ENCODE assay signal across 8 cellular contexts in the genomic region with DNA sequence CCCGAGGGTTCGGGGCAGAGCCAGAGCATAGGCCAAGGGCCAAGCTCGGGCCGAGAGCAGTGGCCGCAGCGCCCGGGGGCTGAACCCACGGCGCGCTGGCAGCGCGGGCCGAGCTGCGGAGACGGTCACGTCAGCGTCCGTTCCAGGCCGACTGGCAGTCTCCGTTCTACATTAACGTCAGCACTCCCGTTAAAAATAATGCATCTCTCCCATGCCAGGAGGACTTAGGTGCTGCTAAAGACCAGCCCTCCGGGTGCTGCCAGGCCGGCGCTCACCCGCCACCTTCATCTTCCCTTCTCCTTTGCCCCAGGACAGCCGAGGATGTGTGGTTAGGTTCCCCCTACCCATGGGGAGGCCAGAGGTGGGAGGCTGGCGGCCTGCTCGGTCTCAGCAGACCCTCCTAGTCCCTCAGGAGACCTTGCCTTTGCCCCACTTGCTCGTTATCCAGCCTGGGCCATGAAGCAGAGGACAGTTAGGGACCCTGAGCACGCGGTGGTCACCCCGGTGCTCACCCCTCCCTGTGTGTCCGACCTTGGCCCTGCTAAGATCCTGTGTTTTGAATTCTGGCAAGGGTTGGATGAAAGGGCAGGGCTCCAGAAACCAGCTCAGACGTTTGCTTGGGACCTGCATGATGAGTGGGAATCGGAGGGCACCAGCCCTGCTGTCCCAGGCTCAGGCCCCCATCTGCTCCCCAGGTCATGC. TPM values are rescaled to one million over a fixed set of nuclear protein-coding genes. Genes with fewer than 3 reads are reported as not detected.
DNase-seq lines count a peak whose midpoint lies in the region; ATAC-seq and TF ChIP-seq lines count a peak whose summit lies in the region.

No MANE protein-coding gene starts in this region.

- peaks cover 0 to 6% of the 10 kb centered on the region in 2 donors for H3K27me3 Mint-ChIP-seq in natural killer cell treated with Interleukin-12 subunit alpha and Interleukin-12 subunit beta and Interleukin-15 and Interleukin-18, amount 100 ng/mL, for 72 hours

- peak overlapping the region; percentile 90 for H3K4me3 Mint-ChIP-seq in natural killer cell treated with Interleukin-12 subunit alpha and Interleukin-12 subunit beta and Interleukin-15 and Interleukin-18, amount 100 ng/mL, for 72 hours

- DNase-seq in NCI-H748 (lab: John Stamatoyannopoulos, UW; ENCODE audit: unreplicated experiment) (peak; percentile 43), NCI-H748 treated with DMSO at 0.1 percent for 48 hours (lab: John Stamatoyannopoulos, UW) (no peak), erythroblast (lab: John Stamatoyannopoulos, UW) (peak; percentile 52 to 66), NCI-H524 treated with DMSO at 0.1 percent for 48 hours (lab: John Stamatoyannopoulos, UW) (no peak), ureter (ENCODE audit: low spot score) (no peak)
- DNase-seq in natural killer cell treated with Interleukin-12 subunit alpha and Interleukin-12 subunit beta and Interleukin-15 and Interleukin-18, amount 100 ng/mL, for 72 hours (ENCODE audit: low spot score): no peak

- H3K9me3 Mint-ChIP-seq in natural killer cell treated with Interleukin-12 subunit alpha and Interleukin-12 subunit beta and Interleukin-15 and Interleukin-18, amount 100 ng/mL, for 72 hours: no peaks in the 10 kb centered on the region

- TF ChIP-seq POLR2A in erythroblast (IDR thresholded peaks at IDR 0.05; ENCODE audit: low read length): peak; percentile 57

- peak; percentile 22 for ATAC-seq in HG02759 (IDR thresholded peaks at IDR 0.05; ENCODE audit: unreplicated experiment)
- peak; percentile 28 for ATAC-seq in SK-N-SH treated with all-trans-retinoic acid at 6 μM for 48 hours
- ATAC-seq in natural killer cell treated with Interleukin-12 subunit alpha and Interleukin-12 subunit beta and Interleukin-15 and Interleukin-18, amount 100 ng/mL, for 72 hours: peak; percentile 25 to 47

- no peaks in the 10 kb centered on the region for H3K36me3 Mint-ChIP-seq in natural killer cell treated with Interleukin-12 subunit alpha and Interleukin-12 subunit beta and Interleukin-15 and Interleukin-18, amount 100 ng/mL, for 72 hours

- H3K27ac Mint-ChIP-seq in natural killer cell treated with Interleukin-12 subunit alpha and Interleukin-12 subunit beta and Interleukin-15 and Interleukin-18, amount 100 ng/mL, for 72 hours: peak overlapping the region; percentile 87 to 94

- H3K4me1 Mint-ChIP-seq in natural killer cell treated with Interleukin-12 subunit alpha and Interleukin-12 subunit beta and Interleukin-15 and Interleukin-18, amount 100 ng/mL, for 72 hours (ENCODE audit: low read depth in 2 of 2): peaks cover 23 to 37% of the 10 kb centered on the region in 2 donors

TF ChIP-seq in SK-N-SH treated with all-trans-retinoic acid at 6 μM for 48 hours, 23 proteins besides CTCF, POLR2A, EP300 and RAD21:
- TF ChIP-seq ISL1 (CRISPR knock-in tag; IDR thresholded peaks at IDR 0.05) (no peak), ESRRG (CRISPR knock-in tag; IDR thresholded peaks at IDR 0.05) (no peak), TCF4 (CRISPR knock-in tag; IDR thresholded peaks at IDR 0.05; ENCODE audit: borderline replicate concordance) (no peak), OSR1 (CRISPR knock-in tag; IDR thresholded peaks at IDR 0.05) (no peak), ARNTL (CRISPR knock-in tag; IDR thresholded peaks at IDR 0.05; ENCODE audit: borderline replicate concordance, low read depth) (no peak), ZC3H10 (CRISPR knock-in tag; IDR thresholded peaks at IDR 0.05) (no peak), SNAI2 (CRISPR knock-in tag; IDR thresholded peaks at IDR 0.05) (no peak), CSDC2 (CRISPR knock-in tag; IDR thresholded peaks at IDR 0.05) (no peak), ZNF70 (CRISPR knock-in tag; IDR thresholded peaks at IDR 0.05) (no peak), GLIS3 (CRISPR knock-in tag; IDR thresholded peaks at IDR 0.05) (no peak), BACH2 (CRISPR knock-in tag; IDR thresholded peaks at IDR 0.05; ENCODE audit: borderline replicate concordance) (no peak), ZNF8 (CRISPR knock-in tag; IDR thresholded peaks at IDR 0.05) (no peak), ZFP3 (CRISPR knock-in tag; IDR thresholded peaks at IDR 0.05) (no peak), ZNF565 (CRISPR knock-in tag; conservative IDR thresholded peaks at IDR 0.05; ENCODE audit: low read depth) (no peak), TOX (CRISPR knock-in tag; IDR thresholded peaks at IDR 0.05; ENCODE audit: borderline replicate concordance) (no peak), CREB5 (CRISPR knock-in tag; IDR thresholded peaks at IDR 0.05; ENCODE audit: low read depth) (no peak)
- TF ChIP-seq, protein P1, sequence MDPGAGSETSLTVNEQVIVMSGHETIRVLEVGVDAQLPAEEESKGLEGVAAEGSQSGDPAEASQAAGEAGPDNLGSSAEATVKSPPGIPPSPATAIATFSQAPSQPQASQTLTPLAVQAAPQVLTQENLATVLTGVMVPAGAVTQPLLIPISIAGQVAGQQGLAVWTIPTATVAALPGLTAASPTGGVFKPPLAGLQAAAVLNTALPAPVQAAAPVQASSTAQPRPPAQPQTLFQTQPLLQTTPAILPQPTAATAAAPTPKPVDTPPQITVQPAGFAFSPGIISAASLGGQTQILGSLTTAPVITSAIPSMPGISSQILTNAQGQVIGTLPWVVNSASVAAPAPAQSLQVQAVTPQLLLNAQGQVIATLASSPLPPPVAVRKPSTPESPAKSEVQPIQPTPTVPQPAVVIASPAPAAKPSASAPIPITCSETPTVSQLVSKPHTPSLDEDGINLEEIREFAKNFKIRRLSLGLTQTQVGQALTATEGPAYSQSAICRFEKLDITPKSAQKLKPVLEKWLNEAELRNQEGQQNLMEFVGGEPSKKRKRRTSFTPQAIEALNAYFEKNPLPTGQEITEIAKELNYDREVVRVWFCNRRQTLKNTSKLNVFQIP (CRISPR knock-in tag; IDR thresholded peaks at IDR 0.05; ENCODE audit: borderline replicate concordance, low read depth): no peak
- TF ChIP-seq, protein P2, sequence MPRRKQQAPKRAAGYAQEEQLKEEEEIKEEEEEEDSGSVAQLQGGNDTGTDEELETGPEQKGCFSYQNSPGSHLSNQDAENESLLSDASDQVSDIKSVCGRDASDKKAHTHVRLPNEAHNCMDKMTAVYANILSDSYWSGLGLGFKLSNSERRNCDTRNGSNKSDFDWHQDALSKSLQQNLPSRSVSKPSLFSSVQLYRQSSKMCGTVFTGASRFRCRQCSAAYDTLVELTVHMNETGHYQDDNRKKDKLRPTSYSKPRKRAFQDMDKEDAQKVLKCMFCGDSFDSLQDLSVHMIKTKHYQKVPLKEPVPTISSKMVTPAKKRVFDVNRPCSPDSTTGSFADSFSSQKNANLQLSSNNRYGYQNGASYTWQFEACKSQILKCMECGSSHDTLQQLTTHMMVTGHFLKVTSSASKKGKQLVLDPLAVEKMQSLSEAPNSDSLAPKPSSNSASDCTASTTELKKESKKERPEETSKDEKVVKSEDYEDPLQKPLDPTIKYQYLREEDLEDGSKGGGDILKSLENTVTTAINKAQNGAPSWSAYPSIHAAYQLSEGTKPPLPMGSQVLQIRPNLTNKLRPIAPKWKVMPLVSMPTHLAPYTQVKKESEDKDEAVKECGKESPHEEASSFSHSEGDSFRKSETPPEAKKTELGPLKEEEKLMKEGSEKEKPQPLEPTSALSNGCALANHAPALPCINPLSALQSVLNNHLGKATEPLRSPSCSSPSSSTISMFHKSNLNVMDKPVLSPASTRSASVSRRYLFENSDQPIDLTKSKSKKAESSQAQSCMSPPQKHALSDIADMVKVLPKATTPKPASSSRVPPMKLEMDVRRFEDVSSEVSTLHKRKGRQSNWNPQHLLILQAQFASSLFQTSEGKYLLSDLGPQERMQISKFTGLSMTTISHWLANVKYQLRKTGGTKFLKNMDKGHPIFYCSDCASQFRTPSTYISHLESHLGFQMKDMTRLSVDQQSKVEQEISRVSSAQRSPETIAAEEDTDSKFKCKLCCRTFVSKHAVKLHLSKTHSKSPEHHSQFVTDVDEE (CRISPR knock-in tag; IDR thresholded peaks at IDR 0.05): no peak

RNA-seq across cellular contexts. Expression of gene MPG, which starts 0.6 kb away (rescaled TPM):
- 10 to 100 TPM; 39.9 to 43.8 TPM for total RNA-seq in natural killer cell treated with Interleukin-12 subunit alpha and Interleukin-12 subunit beta and Interleukin-15 and Interleukin-18, amount 100 ng/mL, for 72 hours
- 38.2 TPM for total RNA-seq in ureter

RNA-seq across cellular contexts. Expression of gene RHBDF1, which starts 6.2 kb away (rescaled TPM):
- total RNA-seq in natural killer cell treated with Interleukin-12 subunit alpha and Interleukin-12 subunit beta and Interleukin-15 and Interleukin-18, amount 100 ng/mL, for 72 hours: 1 to 10 TPM in 1 of 2 donors, under 1 TPM in 1; 0.84 to 2.5 TPM
- 49.0 TPM for total RNA-seq in ureter

RNA-seq across cellular contexts. Expression of gene SNRNP25, which starts 25.0 kb away (rescaled TPM):
- 10 to 100 TPM; 35.6 to 39.8 TPM for total RNA-seq in natural killer cell treated with Interleukin-12 subunit alpha and Interleukin-12 subunit beta and Interleukin-15 and Interleukin-18, amount 100 ng/mL, for 72 hours
- total RNA-seq in ureter: 16.8 TPM

RNA-seq across cellular contexts. Expression of gene POLR3K, which starts 25.2 kb away (rescaled TPM):
- 10 to 100 TPM; 39.8 to 84.7 TPM for total RNA-seq in natural killer cell treated with Interleukin-12 subunit alpha and Interleukin-12 subunit beta and Interleukin-15 and Interleukin-18, amount 100 ng/mL, for 72 hours
- 14.9 TPM for total RNA-seq in ureter

RNA-seq across cellular contexts. Expression of gene NPRL3, which starts 59.9 kb away (rescaled TPM):
- total RNA-seq in natural killer cell treated with Interleukin-12 subunit alpha and Interleukin-12 subunit beta and Interleukin-15 and Interleukin-18, amount 100 ng/mL, for 72 hours: 10 to 100 TPM; 33.3 to 68.5 TPM
- total RNA-seq in ureter: 42.5 TPM

Comparison
In these comparisons a context has a peak if more than half of its experiments do, and no peak if none do; other contexts are left out.
1. DNase-seq: peak in NCI-H748 (single experiment) and erythroblast (2 of 2); none in NCI-H748 treated with DMSO at 0.1 percent for 48 hours (single experiment), natural killer cell treated with Interleukin-12 subunit alpha and Interleukin-12 subunit beta and Interleukin-15 and Interleukin-18, amount 100 ng/mL, for 72 hours (single experiment), NCI-H524 treated with DMSO at 0.1 percent for 48 hours (single experiment) and ureter (single experiment).
2. RNA of gene RHBDF1, which starts 6.2 kb away (total RNA-seq): 49.0 TPM in ureter (single experiment); 0.84 to 2.5 TPM in natural killer cell treated with Interleukin-12 subunit alpha and Interleukin-12 subunit beta and Interleukin-15 and Interleukin-18, amount 100 ng/mL, for 72 hours; every median in the first group is over 10 times any median in the second.
3. Peak in every context shown above with its lines, with median percentiles within 50 percentile points of each other: ATAC-seq.